ENCODE assay signal across 8 cellular contexts in the genomic region with DNA sequence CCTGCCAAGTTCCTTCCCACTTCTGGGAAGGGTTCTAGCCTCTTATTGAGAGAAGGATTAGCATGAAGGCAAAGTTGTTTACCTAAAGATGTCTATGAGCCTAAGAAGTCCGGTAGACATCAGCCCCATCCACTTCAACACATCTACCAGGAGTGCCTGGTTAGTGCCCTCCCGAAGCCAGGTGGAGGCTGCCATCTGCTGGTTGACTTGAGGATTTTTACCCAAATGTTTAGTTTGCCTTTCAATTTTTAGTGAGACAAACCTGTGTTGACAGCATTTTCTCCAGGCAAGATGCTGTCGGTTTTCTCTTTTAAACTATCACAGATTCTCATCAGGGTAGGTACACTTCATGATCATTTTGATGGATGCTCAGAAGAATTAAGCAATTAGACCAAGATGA.
A peak's percentile ranks its signal among the peaks of the same experiment; 100 is the strongest.
DNase-seq lines count a peak whose midpoint lies in the region; ATAC-seq, FAIRE-seq and TF ChIP-seq lines count a peak whose summit lies in the region.

No MANE protein-coding gene starts in this region.

- WGBS in mammary epithelial cell (ENCODE audit: low coverage, missing lambda C conversion rate) = 0% methylated on average over 3 of the region's 3 CpGs

- ATAC-seq in HG02798 (IDR thresholded peaks at IDR 0.05; ENCODE audit: poor library complexity, unreplicated experiment) (peak; percentile 69), GM18861 (IDR thresholded peaks at IDR 0.05; ENCODE audit: unreplicated experiment) (no peak)

- no peaks in the 10 kb centered on the region for H3K9me3 ChIP-seq in mammary epithelial cell (replicated peaks; ENCODE audit: insufficient read depth, low read length)

- peak; percentile 86 for FAIRE-seq in islet of Langerhans (lab: Jason Lieb, UNC)

- H2AFZ ChIP-seq in mammary epithelial cell (ENCODE audit: low read depth, low read length) = no peak overlapping the region

- H3K4me2 ChIP-seq in mammary epithelial cell (ENCODE audit: insufficient read depth, low read depth, low read length) = no peak overlapping the region

- in situ Hi-C loops in mammary epithelial cell (cut with MboI; ENCODE audit: low sequenced_read_pairs in 2 of 2) = loop anchor here (5.0 to 10.0 kb wide), 8 partner anchors 99 to 579 kb away; partner anchors contain the start of gene TEX48 (in 1 of the 2)

- intact Hi-C loops in mammary epithelial cell (cut with micrococcal nuclease) = loop anchor here (1.0 kb wide), 6 partner anchors 103 to 609 kb away; partner anchors contain the start of gene TEX48

- H3K9ac ChIP-seq in mammary epithelial cell (ENCODE audit: insufficient read depth, low read length) = no peak overlapping the region

- peaks cover under 1% of the 10 kb centered on the region for H3K4me1 ChIP-seq in mammary epithelial cell (ENCODE audit: insufficient read depth, low read length)

- BruUV-seq in mammary epithelial cell (replicated peaks; lab: Mats Ljungman, UMichigan) = no TSS peak

- H4K20me1 ChIP-seq in mammary epithelial cell (ENCODE audit: insufficient read depth, low read length) = no peaks in the 10 kb centered on the region

- H3K36me3 ChIP-seq in mammary epithelial cell (ENCODE audit: insufficient read depth, low read length) = no peaks in the 10 kb centered on the region

- H3K4me3 ChIP-seq in WI38 (ENCODE audit: low read depth, low read length) = no peak overlapping the region
- H3K4me3 ChIP-seq in mammary epithelial cell (replicated peaks in 1 of 3; ENCODE audit: insufficient read depth in 1 of 3, low read depth in 2 of 3, low read length in 3 of 3) = no peak overlapping the region

- no peaks in the 10 kb centered on the region for H3K79me2 ChIP-seq in mammary epithelial cell (ENCODE audit: insufficient read depth, low read length)

- peak; percentile 73 for DNase-seq in EL
- peak; percentile 77 for DNase-seq in NCI-H2196 treated with DMSO at 0.1 percent for 48 hours (lab: John Stamatoyannopoulos, UW; ENCODE audit: unreplicated experiment)
- peak; percentile 57 for DNase-seq in mammary epithelial cell
- peak; percentile 58 to 64 for DNase-seq in stimulated activated CD4-positive, alpha-beta T cell treated with anti-CD3 and anti-CD28 coated beads, Interleukin-1b, Interleukin-23, amount 100 ng/mL, for 1 hour (ENCODE audit: low read depth in 2 of 2)

- no peak overlapping the region for H3K27ac ChIP-seq in mammary epithelial cell (ENCODE audit: insufficient read depth, low read depth, low read length)

- peak; percentile 64 for TF ChIP-seq CTCF in WI38 (IDR thresholded peaks at IDR 0.05; ENCODE audit: low read depth, low read length)
- peak; percentile 74 to 83 for TF ChIP-seq CTCF in mammary epithelial cell (conservative IDR thresholded peaks at IDR 0.05 in 1 of 2, IDR thresholded peaks at IDR 0.05 in 1 of 2; ENCODE audit: extremely low read depth in 1 of 2, insufficient read depth in 1 of 2, low read depth in 1 of 2, low read length in 2 of 2)

- CTCF ChIA-PET in mammary epithelial cell (lab: Charles Lee; ENCODE audit: low non-redundant PET) = interaction anchor here (0.6 to 0.8 kb wide), 3 partner anchors 67 to 231 kb away, joined by 4 to 5 read pairs (median 4); no protein-coding TSS in a partner anchor

- dilution Hi-C loops in mammary epithelial cell (cut with HindIII; ENCODE audit: low sequenced_read_pairs) = no loop called here

- no peaks in the 10 kb centered on the region for H3K27me3 ChIP-seq in mammary epithelial cell (ENCODE audit: insufficient read depth, low read length)
